In the genomic region with DNA sequence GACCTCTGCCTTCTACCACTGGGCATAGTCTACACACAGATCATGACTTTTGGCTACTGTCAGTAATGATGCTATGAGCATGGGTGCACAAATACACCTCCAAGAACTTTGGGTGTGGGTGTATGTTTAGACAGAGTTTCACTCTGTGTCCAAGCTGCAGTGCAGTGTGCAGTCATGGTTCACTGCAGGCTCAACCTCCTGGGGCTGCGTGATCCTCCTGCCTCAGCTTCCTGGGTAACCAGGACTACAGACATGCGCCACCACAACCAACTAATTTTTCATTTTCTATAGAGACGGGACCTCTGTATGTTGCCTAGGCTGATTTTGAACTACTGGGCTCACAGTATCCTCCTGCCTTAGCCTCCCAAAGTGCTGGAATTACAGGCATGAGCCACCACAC, we compare ENCODE assay signal across 10 cellular contexts.
DNase-seq lines count a peak whose midpoint lies in the region; ATAC-seq lines count a peak whose summit lies in the region.
"Had no signal": no experiment of that assay in that cellular context is flagged by ENCODE, and none has a peak within 500 bp of the region (broad histone marks: within the 10 kb centered on the region; RNA-seq: fewer than 3 reads in every experiment).

No MANE protein-coding gene starts in this region.

- intact Hi-C loops in head of caudate nucleus (cut with DNase I), result no loop called here

- ATAC-seq in GM18519 (IDR thresholded peaks at IDR 0.05; ENCODE audit: low FRiP score, unreplicated experiment) (peak; percentile 98), GM21381 (IDR thresholded peaks at IDR 0.05; ENCODE audit: unreplicated experiment) (peak; percentile 97), HG02981 (IDR thresholded peaks at IDR 0.05; ENCODE audit: unreplicated experiment) (peak; percentile 100)
- ATAC-seq: HepG2, natural killer cell had no signal

- DNase-seq in NAMALWA (ENCODE audit: low spot score) (peak; percentile 33), SIG-M5 (lab: John Stamatoyannopoulos, UW) (no peak), inferior parietal cortex (ENCODE audit: extremely low spot score) (no peak), head of caudate nucleus (no peak)
- no peak for DNase-seq in stimulated activated CD4-positive, alpha-beta T cell treated with anti-CD3 and anti-CD28 coated beads, Interleukin-1b, Interleukin-23, amount 100 ng/mL, for 48 hours
- DNase-seq: natural killer cell had no signal
